ENCODE assay signal across 8 cellular contexts in the genomic region with DNA sequence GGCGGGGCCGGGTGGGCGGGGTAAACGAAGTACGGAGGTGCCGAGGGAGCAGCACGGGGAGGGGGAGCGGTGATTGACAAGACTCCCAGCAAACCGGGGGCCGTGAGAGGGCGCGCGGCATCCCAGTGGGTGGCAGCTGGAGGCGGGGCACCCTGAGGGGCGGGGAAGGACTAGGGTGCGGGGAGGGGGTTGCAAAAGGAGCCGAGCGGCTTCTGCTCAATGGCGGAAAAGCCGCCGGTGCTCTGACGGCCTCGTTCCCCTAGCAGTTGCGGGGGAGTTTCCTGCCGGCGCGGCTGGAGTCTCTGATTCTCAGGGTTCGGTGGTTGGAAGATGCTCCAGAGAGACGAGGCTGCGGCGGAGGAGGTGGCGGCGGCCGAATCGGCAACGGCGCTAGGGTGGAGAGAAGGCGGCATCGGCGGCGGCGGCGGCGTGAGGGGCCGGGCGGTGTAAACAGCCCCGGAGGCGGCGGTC. TPM values are rescaled to one million over a fixed set of nuclear protein-coding genes. Genes with fewer than 3 reads are reported as not detected.
A peak's percentile ranks its signal among the peaks of the same experiment; 100 is the strongest.
DNase-seq lines count a peak whose midpoint lies in the region; ATAC-seq and TF ChIP-seq lines count a peak whose summit lies in the region.

A gene (plus strand): TSS at position 192 of the 471 bp plus-strand sequence. CDS start 32,325 bp downstream, outside the sequence.

- H3K36me3 Mint-ChIP-seq in activated B cell treated with CpG ODN at 0.5 μM for 24 hours (ENCODE audit: low read depth) = peaks cover 14% of the 10 kb centered on the region
- H3K36me3 Mint-ChIP-seq in central memory CD8-positive, alpha-beta T cell (ENCODE audit: insufficient read depth) = peaks cover 24% of the 10 kb centered on the region

- peaks cover 7% of the 10 kb centered on the region for H3K9me3 Mint-ChIP-seq in activated B cell treated with CpG ODN at 0.5 μM for 24 hours
- no peaks in the 10 kb centered on the region for H3K9me3 Mint-ChIP-seq in central memory CD8-positive, alpha-beta T cell

- peak within 1 kb of the TSS; percentile 100 for H3K27ac Mint-ChIP-seq in activated B cell treated with CpG ODN at 0.5 μM for 24 hours
- H3K27ac Mint-ChIP-seq in central memory CD8-positive, alpha-beta T cell (ENCODE audit: low read depth) = peak within 1 kb of the TSS; percentile 96

- H3K4me1 Mint-ChIP-seq in activated B cell treated with CpG ODN at 0.5 μM for 24 hours = peaks cover 46% of the 10 kb centered on the region
- peaks cover 39% of the 10 kb centered on the region for H3K4me1 Mint-ChIP-seq in central memory CD8-positive, alpha-beta T cell

- POLR2A ChIA-PET in activated B cell treated with CpG ODN at 0.5 μM for 24 hours (lab: Charles Lee) = interaction anchor here (0.5 to 4.9 kb wide), 19 partner anchors 11 to 1961 kb away, joined by 3 to 59 read pairs (median 4); a partner anchor contains a TSS

- no peak for TF ChIP-seq CTCF in activated B cell treated with CpG ODN at 0.5 μM for 24 hours (IDR thresholded peaks at IDR 0.05)

- peak within 1 kb of the TSS; percentile 99 for H3K4me3 Mint-ChIP-seq in activated B cell treated with CpG ODN at 0.5 μM for 24 hours
- peak within 1 kb of the TSS; percentile 87 for H3K4me3 Mint-ChIP-seq in central memory CD8-positive, alpha-beta T cell

- intact Hi-C loops in activated B cell treated with CpG ODN at 0.5 μM for 24 hours (cut with micrococcal nuclease) = loop anchor here (1.0 to 10.0 kb wide), 13 partner anchors 13 to 1807 kb away; a partner anchor contains a TSS

- DNase-seq in DMS153 treated with DMSO at 0.1 percent for 48 hours (lab: John Stamatoyannopoulos, UW; ENCODE audit: unreplicated experiment) (peak; percentile 99), DMS153 (lab: John Stamatoyannopoulos, UW) (no peak), activated B cell treated with CpG ODN at 0.5 μM for 24 hours (peak; percentile 94), lung microvascular endothelial cell (ENCODE audit: low read depth in 2 of 2) (no peak), SW480 (ENCODE audit: low spot score) (no peak)
- peak in 1 of 2 donors; percentile 97 for DNase-seq in central memory CD8-positive, alpha-beta T cell (ENCODE audit: low spot score in 2 of 2)
- DNase-seq in stimulated activated CD8-positive, alpha-beta memory T cell treated with anti-CD3 and anti-CD28 coated beads, Interleukin-12 subunit alpha, Interleukin-12 subunit beta, amount 100 ng/mL, for 24 hours (ENCODE audit: extremely low read depth) = peak; percentile 95

- peak; percentile 72 for ATAC-seq in HG03280 (IDR thresholded peaks at IDR 0.05; ENCODE audit: unreplicated experiment)
- peak; percentile 75 for ATAC-seq in activated B cell treated with CpG ODN at 0.5 μM for 24 hours (ENCODE audit: low read depth)
- ATAC-seq in central memory CD8-positive, alpha-beta T cell (replicated peaks; ENCODE audit: extremely low read depth, poor library complexity, severe bottlenecking) = peak; percentile 64

- CTCF ChIA-PET in activated B cell treated with CpG ODN at 0.5 μM for 24 hours (lab: Charles Lee) = interaction anchor here (0.8 kb wide), 1 partner anchor 75 kb away, joined by 3 read pairs; no protein-coding TSS in a partner anchor

- no peaks in the 10 kb centered on the region for H3K27me3 Mint-ChIP-seq in activated B cell treated with CpG ODN at 0.5 μM for 24 hours
- H3K27me3 Mint-ChIP-seq in central memory CD8-positive, alpha-beta T cell = no peaks in the 10 kb centered on the region

RNA-seq across cellular contexts. Expression of the gene that starts here (rescaled TPM):
- total RNA-seq in activated B cell treated with CpG ODN at 0.5 μM for 24 hours (51.6 and 55.2 TPM in 2 replicates), lung microvascular endothelial cell (14.6 and 23.2 TPM in 2 replicates)

Comparison
In these comparisons a context has a peak if more than half of its experiments do, and no peak if none do; other contexts are left out.
1. DNase-seq: peak in DMS153 treated with DMSO at 0.1 percent for 48 hours (single experiment), activated B cell treated with CpG ODN at 0.5 μM for 24 hours (single experiment) and stimulated activated CD8-positive, alpha-beta memory T cell treated with anti-CD3 and anti-CD28 coated beads, Interleukin-12 subunit alpha, Interleukin-12 subunit beta, amount 100 ng/mL, for 24 hours (single experiment); none in DMS153 (single experiment), lung microvascular endothelial cell (0 of 2) and SW480 (single experiment).
2. Peak in every context shown above with its lines, with median percentiles within 50 percentile points of each other: ATAC-seq.